Comparison of ENCODE assay signal across 14 cellular contexts in genomic region chr1:156437054-156437453, GRCh38.
"Had no signal": no experiment of that assay in that cellular context is flagged by ENCODE, and none has a peak within 500 bp of the region (broad histone marks: within the 10 kb centered on the region; RNA-seq: fewer than 3 reads in every experiment).

No MANE protein-coding gene starts in this region.

- H3K27ac ChIP-seq: adrenal gland, body of pancreas, prostate gland, spleen had no signal

- H3K4me3 Mint-ChIP-seq: activated CD4-positive, alpha-beta memory T cell treated with anti-CD3 and anti-CD28 coated beads, Interleukin-2, amount 10 ng/mL, durations not matched to agents 7 days and 5 days; stimulated activated naive CD8-positive, alpha-beta T cell treated with anti-CD3 and anti-CD28 coated beads, Interleukin-15, Interleukin-2, amounts not matched to agents 100 ng/mL and 50 ng/mL, for 24 hours had no signal

- DNase-seq: activated CD4-positive, alpha-beta memory T cell treated with anti-CD3 and anti-CD28 coated beads, Interleukin-2, amount 10 ng/mL, durations not matched to agents 7 days and 5 days; activated CD8-positive, alpha-beta memory T cell treated with anti-CD3 and anti-CD28 coated beads, Interleukin-2, amount 50 U/mL, for 4 hours; activated naive CD4-positive, alpha-beta T cell; adrenal gland; body of pancreas; naive thymus-derived CD8-positive, alpha-beta T cell; spleen; stimulated activated CD4-positive, alpha-beta T cell treated with anti-CD3 and anti-CD28 coated beads, Interleukin-1b, Interleukin-23, amount 100 ng/mL, for 48 hours; T-helper 9 cell had no signal

- H3K9me3 Mint-ChIP-seq: activated CD4-positive, alpha-beta memory T cell treated with anti-CD3 and anti-CD28 coated beads, Interleukin-2, amount 10 ng/mL, durations not matched to agents 7 days and 5 days; dendritic cell treated with granulocyte-macrophage colony-stimulating factor and Interleukin-4, amounts not matched to agents 40 ng/mL and 50 ng/mL, for 4 days; stimulated activated naive CD8-positive, alpha-beta T cell treated with anti-CD3 and anti-CD28 coated beads, Interleukin-15, Interleukin-2, amounts not matched to agents 100 ng/mL and 50 ng/mL, for 24 hours had no signal

- H3K27ac Mint-ChIP-seq: activated CD4-positive, alpha-beta memory T cell treated with anti-CD3 and anti-CD28 coated beads, Interleukin-2, amount 10 ng/mL, durations not matched to agents 7 days and 5 days; dendritic cell treated with granulocyte-macrophage colony-stimulating factor and Interleukin-4, amounts not matched to agents 40 ng/mL and 50 ng/mL, for 4 days; stimulated activated naive CD8-positive, alpha-beta T cell treated with anti-CD3 and anti-CD28 coated beads, Interleukin-15, Interleukin-2, amounts not matched to agents 100 ng/mL and 50 ng/mL, for 24 hours had no signal

- ATAC-seq: esophagus mucosa; naive thymus-derived CD8-positive, alpha-beta T cell; sciatic nerve had no signal
